In genomic region chr19:17554968-17555479, GRCh38 we compare ENCODE assay signal across 8 cellular contexts. TPM values are rescaled to one million over a fixed set of nuclear protein-coding genes. Genes with fewer than 3 reads are reported as not detected.
DNase-seq lines count a peak whose midpoint lies in the region; ATAC-seq and TF ChIP-seq lines count a peak whose summit lies in the region.

No MANE protein-coding gene starts in this region.

- H2AFZ ChIP-seq in GM23338 = peak overlapping the region; percentile 95

- no peak for DNase-seq in GM23338 (ENCODE audit: low spot score)
- DNase-seq in right cardiac atrium = no peak
- DNase-seq in stimulated activated naive B cell treated with anti-CD40 and anti-IgM and Interleukin-4, amounts not matched to agents 10 μg/mL and 1 μg/mL and 100 μg/mL, for 72 hours = no peak
- no peak for DNase-seq in NCI-H1417 treated with DMSO at 0.1 percent for 48 hours (lab: John Stamatoyannopoulos, UW)
- no peak for DNase-seq in T-helper 9 cell
- DNase-seq in NCI-H2227 treated with DMSO at 0.1 percent for 48 hours (lab: John Stamatoyannopoulos, UW) = no peak

- peaks cover 8% of the 10 kb centered on the region; the same call in 2 of the 3 replicates for H3K4me1 Mint-ChIP-seq in GM23338
- H3K4me1 Mint-ChIP-seq in stimulated activated naive B cell treated with anti-CD40 and anti-IgM and Interleukin-4, amounts not matched to agents 10 μg/mL and 1 μg/mL and 100 μg/mL, for 72 hours = peaks cover 9 to 32% of the 10 kb centered on the region in 2 donors

- H3K27me3 Mint-ChIP-seq in GM23338 (ENCODE audit: insufficient read depth, low read depth, poor library complexity) = peaks cover 5% of the 10 kb centered on the region
- no peaks in the 10 kb centered on the region for H3K27me3 Mint-ChIP-seq in stimulated activated naive B cell treated with anti-CD40 and anti-IgM and Interleukin-4, amounts not matched to agents 10 μg/mL and 1 μg/mL and 100 μg/mL, for 72 hours

- peaks cover 13% of the 10 kb centered on the region; the same call in 1 of the 2 replicates for H3F3A ChIP-seq in GM23338 (replicated peaks; ENCODE audit: low read depth)

- H3K27me3 ChIP-seq in GM23338 (ENCODE audit: insufficient read depth) = peaks cover 4% of the 10 kb centered on the region; the same call in 1 of the 2 replicates
- H3K27me3 ChIP-seq in right cardiac atrium (ENCODE audit: control insufficient read depth, insufficient read depth) = no peaks in the 10 kb centered on the region

- H3K4me2 ChIP-seq in GM23338 = peak overlapping the region; percentile 75

- H3K36me3 ChIP-seq in GM23338 (ENCODE audit: insufficient read depth) = no peaks in the 10 kb centered on the region

- no peaks in the 10 kb centered on the region for H3K9me3 Mint-ChIP-seq in GM23338
- no peaks in the 10 kb centered on the region for H3K9me3 Mint-ChIP-seq in stimulated activated naive B cell treated with anti-CD40 and anti-IgM and Interleukin-4, amounts not matched to agents 10 μg/mL and 1 μg/mL and 100 μg/mL, for 72 hours

- no peaks in the 10 kb centered on the region; the same call in 1 of the 2 replicates for H4K20me1 ChIP-seq in GM23338 (replicated peaks; ENCODE audit: insufficient read depth)

- H3K27ac ChIP-seq in GM23338 (ENCODE audit: low read depth) (no peak overlapping the region), VCaP (peak overlapping the region; percentile 84; the same call in 1 of the 2 replicates), right cardiac atrium (ENCODE audit: low read length) (peak overlapping the region; percentile 0)

- 12% methylated on average over 19 of the region's 19 CpGs for whole genome bisulfite sequencing in right cardiac atrium

- intact Hi-C loops in right cardiac atrium (cut with DNase I) = no loop called here

- no peaks in the 10 kb centered on the region for H3K9me3 ChIP-seq in right cardiac atrium (ENCODE audit: control insufficient read depth, low read length)

- ATAC-seq in GM23338 = no peak
- peak in 1 of 2 donors; percentile 2 for ATAC-seq in right cardiac atrium
- peak; percentile 6 to 8 for ATAC-seq in stimulated activated naive B cell treated with anti-CD40 and anti-IgM and Interleukin-4, amounts not matched to agents 10 μg/mL and 1 μg/mL and 100 μg/mL, for 72 hours (replicated peaks)
- ATAC-seq in HG03571 (IDR thresholded peaks at IDR 0.05; ENCODE audit: unreplicated experiment) = no peak

- peak overlapping the region; percentile 78 for H3K4me3 Mint-ChIP-seq in GM23338
- peak overlapping the region; percentile 81 to 95 for H3K4me3 Mint-ChIP-seq in stimulated activated naive B cell treated with anti-CD40 and anti-IgM and Interleukin-4, amounts not matched to agents 10 μg/mL and 1 μg/mL and 100 μg/mL, for 72 hours

- no peaks in the 10 kb centered on the region; the same call in 1 of the 2 replicates for H3K9me2 ChIP-seq in GM23338 (ENCODE audit: insufficient read depth)

- no peak overlapping the region for H3K27ac Mint-ChIP-seq in GM23338
- peak overlapping the region; percentile 92 for H3K27ac Mint-ChIP-seq in stimulated activated naive B cell treated with anti-CD40 and anti-IgM and Interleukin-4, amounts not matched to agents 10 μg/mL and 1 μg/mL and 100 μg/mL, for 72 hours

- H3K4me3 ChIP-seq in GM23338 (peak overlapping the region; percentile 77), right cardiac atrium (ENCODE audit: low read length) (peak overlapping the region; percentile 77)

- H3K79me2 ChIP-seq in GM23338 (replicated peaks; ENCODE audit: insufficient read depth) = no peaks in the 10 kb centered on the region

- H3K4me1 ChIP-seq in GM23338 (ENCODE audit: insufficient read depth) = 0 out of 2 replicates have a peak, but pooled peaks cover 3% of the 10 kb centered on the region
- H3K4me1 ChIP-seq in right cardiac atrium (ENCODE audit: control insufficient read depth, insufficient read depth, low read length) = peaks cover 5% of the 10 kb centered on the region

- peaks cover 8% of the 10 kb centered on the region for H3K36me3 Mint-ChIP-seq in GM23338 (ENCODE audit: low read depth)
- H3K36me3 Mint-ChIP-seq in stimulated activated naive B cell treated with anti-CD40 and anti-IgM and Interleukin-4, amounts not matched to agents 10 μg/mL and 1 μg/mL and 100 μg/mL, for 72 hours = peaks cover 28 to 34% of the 10 kb centered on the region in 2 donors

- TF ChIP-seq CTCF in GM23338 (conservative IDR thresholded peaks at IDR 0.05; ENCODE audit: low read depth in 2 of 2) (no peak), VCaP (conservative IDR thresholded peaks at IDR 0.05) (no peak)

TF ChIP-seq in GM23338, 12 proteins besides CTCF, POLR2A, EP300 and RAD21:
- TF ChIP-seq CREB1 (CRISPR knock-in tag; IDR thresholded peaks at IDR 0.05; ENCODE audit: low read depth) (no peak), NANOG (IDR thresholded peaks at IDR 0.05; ENCODE audit: borderline replicate concordance) (no peak), POLR2AphosphoS5 (IDR thresholded peaks at IDR 0.05; ENCODE audit: low read depth) (no peak), STAT1 (IDR thresholded peaks at IDR 0.05; ENCODE audit: unreplicated experiment) (no peak)
- TF ChIP-seq, protein P1, sequence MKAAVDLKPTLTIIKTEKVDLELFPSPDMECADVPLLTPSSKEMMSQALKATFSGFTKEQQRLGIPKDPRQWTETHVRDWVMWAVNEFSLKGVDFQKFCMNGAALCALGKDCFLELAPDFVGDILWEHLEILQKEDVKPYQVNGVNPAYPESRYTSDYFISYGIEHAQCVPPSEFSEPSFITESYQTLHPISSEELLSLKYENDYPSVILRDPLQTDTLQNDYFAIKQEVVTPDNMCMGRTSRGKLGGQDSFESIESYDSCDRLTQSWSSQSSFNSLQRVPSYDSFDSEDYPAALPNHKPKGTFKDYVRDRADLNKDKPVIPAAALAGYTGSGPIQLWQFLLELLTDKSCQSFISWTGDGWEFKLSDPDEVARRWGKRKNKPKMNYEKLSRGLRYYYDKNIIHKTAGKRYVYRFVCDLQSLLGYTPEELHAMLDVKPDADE (IDR thresholded peaks at IDR 0.05) = no peak

RNA-seq across cellular contexts. Expression of gene COLGALT1, which starts 0.4 kb away (rescaled TPM):
- total RNA-seq in GM23338 (2014; rRNA removed; shearing (Covaris generic)) = 52.0 and 63.4 TPM in 2 replicates
- polyA plus RNA-seq in GM23338 (2016; fragmentation: Nextera tagmentation; extraction: Ambion mirVana) = 16.1 and 18.2 TPM in 2 replicates
- total RNA-seq in right cardiac atrium = 10 to 100 TPM; 25.1 to 36.3 (median 35.1) TPM
- 19.0 TPM for polyA plus RNA-seq in right cardiac atrium

RNA-seq across cellular contexts. Expression of gene PGLS, which starts 43.6 kb away (rescaled TPM):
- total RNA-seq in GM23338 (2014; rRNA removed; shearing (Covaris generic)) = 55.4 and 63.5 TPM in 2 replicates
- polyA plus RNA-seq in GM23338 (2016; fragmentation: Nextera tagmentation; extraction: Ambion mirVana) (56.9 and 62.2 TPM in 2 replicates), right cardiac atrium (33.4 TPM)
- total RNA-seq in right cardiac atrium = 10 to 100 TPM; 28.1 to 32.3 (median 30.1) TPM

Comparison
In these comparisons a context has a peak if more than half of its experiments do, and no peak if none do; other contexts are left out.
1. ATAC-seq: peak in stimulated activated naive B cell treated with anti-CD40 and anti-IgM and Interleukin-4, amounts not matched to agents 10 μg/mL and 1 μg/mL and 100 μg/mL, for 72 hours (2 of 2); none in GM23338 (single experiment) and HG03571 (single experiment).